Comparison of ENCODE assay signal across 19 cellular contexts in the genomic region with DNA sequence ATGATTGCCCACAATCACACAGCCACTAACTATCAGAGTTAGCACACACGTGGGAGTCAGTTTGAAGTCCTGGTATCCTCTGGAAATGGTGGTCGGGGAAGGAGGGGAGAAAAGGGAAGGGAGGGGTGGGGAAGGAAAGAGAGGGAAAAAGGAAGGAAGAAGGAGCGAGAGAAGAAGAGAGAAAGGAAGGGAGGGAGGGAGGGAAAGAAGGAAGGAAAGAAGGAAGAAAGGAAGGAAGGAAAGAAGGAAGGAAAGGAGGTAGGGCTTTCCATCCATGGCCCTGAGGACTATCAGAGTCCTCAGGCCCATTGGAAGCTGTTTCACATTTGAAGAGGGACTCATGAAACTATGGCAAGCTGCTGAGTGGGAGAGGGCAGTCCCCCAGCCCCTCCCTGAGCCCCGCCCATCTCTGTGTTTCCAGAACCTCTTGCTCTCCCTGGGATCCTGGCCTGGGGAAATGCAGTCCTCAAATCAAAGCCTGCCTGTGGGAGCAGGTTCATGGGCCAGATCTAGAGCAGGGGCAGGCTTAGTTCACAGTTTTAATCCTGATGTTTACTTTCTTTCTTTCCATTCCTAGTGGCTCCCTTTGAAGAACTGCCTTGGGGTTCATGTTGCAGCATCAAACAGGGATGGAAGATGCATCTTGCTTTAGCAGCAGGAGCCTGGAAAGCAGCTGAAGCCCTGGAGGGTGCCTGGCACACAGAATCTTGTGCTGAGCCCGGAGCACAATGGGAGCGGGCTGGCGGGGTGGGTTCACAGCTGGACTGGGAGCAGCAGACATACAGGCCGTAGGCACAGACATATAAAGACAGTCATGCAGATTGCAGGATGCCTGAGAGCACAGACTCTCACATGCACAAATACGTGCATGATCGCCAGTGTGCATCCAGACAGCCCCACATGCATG.
DNase-seq lines count a peak whose midpoint lies in the region; ATAC-seq, FAIRE-seq and TF ChIP-seq lines count a peak whose summit lies in the region.
"Had no signal": no experiment of that assay in that cellular context is flagged by ENCODE, and none has a peak within 500 bp of the region (broad histone marks: within the 10 kb centered on the region; RNA-seq: fewer than 3 reads in every experiment).

No MANE protein-coding gene starts in this region.

- H3K27me3 ChIP-seq in mammary epithelial cell (ENCODE audit: insufficient read depth, low read length) (no peaks in the 10 kb centered on the region), PC-9 (ENCODE audit: insufficient read depth, low read depth) (no peaks in the 10 kb centered on the region), H1 (replicated peaks in 1 of 4; ENCODE audit: control insufficient read depth in 3 of 4, extremely low read depth in 1 of 4, insufficient read depth in 3 of 4, low read length in 3 of 4) (no peaks in the 10 kb centered on the region)
- H3K27me3 ChIP-seq: Peyer's patch had no signal

- DNase-seq in MCF 10A (ENCODE audit: unreplicated experiment) = no peak
- DNase-seq in mammary epithelial cell = no peak
- no peak for DNase-seq in PC-9
- DNase-seq in H1 (ENCODE audit: low read depth in 1 of 2, low spot score in 2 of 2) = no peak
- DNase-seq in pons (ENCODE audit: low spot score) = peak; percentile 36
- DNase-seq in NCI-H2196 (lab: John Stamatoyannopoulos, UW; ENCODE audit: unreplicated experiment) = no peak
- no peak for DNase-seq in NCI-H526 (lab: John Stamatoyannopoulos, UW)
- DNase-seq: Caco-2, DMS79, Karpas-422, MM.1S, NCI-H1092 treated with DMSO at 0.1 percent for 48 hours, NCI-H187, NCI-H2171, NCI-H510A, Peyer's patch had no signal

- H4K20me1 ChIP-seq in mammary epithelial cell (ENCODE audit: insufficient read depth, low read length) (no peaks in the 10 kb centered on the region), PC-9 (ENCODE audit: insufficient read depth) (no peaks in the 10 kb centered on the region), H1 (replicated peaks in 1 of 2; ENCODE audit: control insufficient read depth in 1 of 2, insufficient read depth in 2 of 2, low read length in 2 of 2) (no peaks in the 10 kb centered on the region)

- peak overlapping the region; percentile 71 for H3K27ac Mint-ChIP-seq in MCF 10A (ENCODE audit: low read depth, unreplicated experiment)

- no TSS peak for BruUV-seq in MCF 10A (replicated peaks; lab: Mats Ljungman, UMichigan)
- BruUV-seq in mammary epithelial cell (replicated peaks; lab: Mats Ljungman, UMichigan) = no TSS peak
- BruUV-seq in PC-9 (replicated peaks; lab: Mats Ljungman, UMichigan) = no TSS peak

- no peak overlapping the region for H3K14ac ChIP-seq in H1 (ENCODE audit: insufficient read length)

- H2BK5ac ChIP-seq in H1 (ENCODE audit: low read depth, low read length) = peak overlapping the region; percentile 32; the same call in 1 of the 2 replicates

- H3K9ac ChIP-seq in mammary epithelial cell (ENCODE audit: insufficient read depth, low read length) = no peak overlapping the region
- no peak overlapping the region; a peak in 1 of 7 replicates for H3K9ac ChIP-seq in H1 (replicated peaks in 1 of 4; ENCODE audit: extremely low read depth in 1 of 4, low read depth in 3 of 4, low read length in 3 of 4)

- H3K9me3 ChIP-seq in mammary epithelial cell (replicated peaks; ENCODE audit: insufficient read depth, low read length) (no peaks in the 10 kb centered on the region), PC-9 (ENCODE audit: insufficient read depth, low read depth) (no peaks in the 10 kb centered on the region), H1 (ENCODE audit: insufficient read depth in 2 of 2, low read depth in 1 of 2, low read length in 1 of 2) (no peaks in the 10 kb centered on the region)
- H3K9me3 ChIP-seq: Caco-2, Peyer's patch had no signal

- 0 out of 2 replicates have a peak overlapping the region, but pooled peaks have one; percentile 76 for H2AK5ac ChIP-seq in H1 (ENCODE audit: low read depth, low read length)

- H3K23ac ChIP-seq in H1 (ENCODE audit: insufficient read length) = no peak overlapping the region

- H4K5ac ChIP-seq in H1 (ENCODE audit: insufficient read length, low read depth, low read length) = no peak overlapping the region

- peak overlapping the region; percentile 86; the same call in 1 of the 2 replicates for H2BK12ac ChIP-seq in H1 (ENCODE audit: low read depth, low read length)

- no peaks in the 10 kb centered on the region for H3K27me3 Mint-ChIP-seq in MCF 10A (ENCODE audit: insufficient read depth, unreplicated experiment)

- H3K9me3 Mint-ChIP-seq in MCF 10A (ENCODE audit: unreplicated experiment) = no peaks in the 10 kb centered on the region
- H3K9me3 Mint-ChIP-seq: CD14-positive monocyte had no signal

- H3K4me1 ChIP-seq in mammary epithelial cell (ENCODE audit: insufficient read depth, low read length) = peaks cover 23% of the 10 kb centered on the region
- peaks cover 51% of the 10 kb centered on the region for H3K4me1 ChIP-seq in PC-9 (replicated peaks; ENCODE audit: insufficient read depth)
- H3K4me1 ChIP-seq in H1 (replicated peaks in 1 of 4; ENCODE audit: control insufficient read depth in 3 of 4, insufficient read depth in 4 of 4, low read length in 3 of 4) = peaks cover 22 to 44% (median 33%) of the 10 kb centered on the region in 4 experiments
- H3K4me1 ChIP-seq: Caco-2, Peyer's patch had no signal

- in situ Hi-C loops in mammary epithelial cell (cut with MboI; ENCODE audit: low sequenced_read_pairs in 2 of 2) = no loop called here

- TF ChIP-seq CTCF in MCF 10A (IDR thresholded peaks at IDR 0.05; ENCODE audit: unreplicated experiment) (no peak), mammary epithelial cell (conservative IDR thresholded peaks at IDR 0.05 in 1 of 2, IDR thresholded peaks at IDR 0.05 in 1 of 2; ENCODE audit: extremely low read depth in 1 of 2, insufficient read depth in 1 of 2, low read depth in 1 of 2, low read length in 2 of 2) (no peak), PC-9 (conservative IDR thresholded peaks at IDR 0.05) (no peak), H1 (IDR thresholded peaks at IDR 0.05; ENCODE audit: control extremely low read depth in 1 of 3, insufficient read depth in 1 of 3, low read depth in 1 of 3, low read length in 3 of 3) (no peak)

- H3K4ac ChIP-seq in H1 (replicated peaks; ENCODE audit: insufficient read length, low read depth, low read length) = no peak overlapping the region

- peaks cover 7% of the 10 kb centered on the region; the same call in 1 of the 2 replicates for H3K23me2 ChIP-seq in H1 (ENCODE audit: low read depth, low read length)

- H3K4me3 ChIP-seq in mammary epithelial cell (replicated peaks in 1 of 3; ENCODE audit: insufficient read depth in 1 of 3, low read depth in 2 of 3, low read length in 3 of 3) (no peak overlapping the region), PC-9 (no peak overlapping the region), H1 (ENCODE audit: extremely low read depth in 1 of 4, insufficient read depth in 2 of 4, low read depth in 3 of 4, low read length in 4 of 4) (peak overlapping the region in 1 of 4 experiments; percentile 2; a peak in 1 of 8 replicates)
- H3K4me3 ChIP-seq: Peyer's patch had no signal

- H2BK20ac ChIP-seq in H1 (ENCODE audit: low read length) = peak overlapping the region; percentile 43; the same call in 1 of the 2 replicates

- no peak for FAIRE-seq in H1 (lab: Jason Lieb, UNC)
- FAIRE-seq: H54 had no signal

- TF ChIP-seq EP300 in H1 (IDR thresholded peaks at IDR 0.05; ENCODE audit: borderline replicate concordance in 1 of 2, low read depth in 2 of 2, low read length in 2 of 2) = no peak

- peaks cover 40% of the 10 kb centered on the region for H3K4me1 Mint-ChIP-seq in MCF 10A (ENCODE audit: insufficient read depth, unreplicated experiment)

- POLR2A ChIA-PET in MCF 10A (lab: Yijun Ruan, JAX) = no interaction called here
- POLR2A ChIA-PET in PC-9 (lab: Charles Lee; ENCODE audit: unreplicated experiment) = interaction anchor here (0.6 to 0.7 kb wide), 2 partner anchors 19 to 48 kb away, joined by 3 to 5 read pairs; no protein-coding TSS in a partner anchor
- POLR2A ChIA-PET in H1 (lab: Charles Lee; ENCODE audit: partially characterized antibody) = interaction anchor here (0.7 to 1.3 kb wide), 2 partner anchors 66 to 298 kb away, joined by 3 read pairs; partner anchors contain the start of gene GLCE

- H3K27ac ChIP-seq in mammary epithelial cell (ENCODE audit: insufficient read depth, low read depth, low read length) (no peak overlapping the region), PC-9 (peak overlapping the region; percentile 100), H1 (ENCODE audit: low read depth, low read length) (no peak overlapping the region)
- H3K27ac ChIP-seq: Peyer's patch had no signal

- TF ChIP-seq POLR2A in H1 (IDR thresholded peaks at IDR 0.05; ENCODE audit: control extremely low read depth in 1 of 2, low read depth in 2 of 2, low read length in 2 of 2) = no peak

- no peak overlapping the region for H2BK120ac ChIP-seq in H1 (replicated peaks; ENCODE audit: low read depth, low read length)

- TF ChIP-seq RAD21 in H1 (IDR thresholded peaks at IDR 0.05 in 1 of 2, conservative IDR thresholded peaks at IDR 0.05 in 1 of 2; ENCODE audit: low read depth in 2 of 2, low read length in 2 of 2) = no peak

- peaks cover 27% of the 10 kb centered on the region for H3F3A ChIP-seq in PC-9 (ENCODE audit: insufficient read depth, low read depth)

- H3K36me3 ChIP-seq in mammary epithelial cell (ENCODE audit: insufficient read depth, low read length) = no peaks in the 10 kb centered on the region
- H3K36me3 ChIP-seq in PC-9 (ENCODE audit: low read depth) = no peaks in the 10 kb centered on the region
- no peaks in the 10 kb centered on the region for H3K36me3 ChIP-seq in H1 (ENCODE audit: control insufficient read depth in 2 of 4, insufficient read depth in 4 of 4, low read length in 3 of 4)
- H3K36me3 ChIP-seq: Peyer's patch had no signal

- H3K36me3 Mint-ChIP-seq in MCF 10A (ENCODE audit: insufficient read depth, unreplicated experiment) = no peaks in the 10 kb centered on the region
- H3K36me3 Mint-ChIP-seq: CD14-positive monocyte had no signal

- intact Hi-C loops in MCF 10A (cut with micrococcal nuclease) = loop anchor here (5.0 kb wide), 1 partner anchor 68 kb away; the partner anchor contains the start of gene GLCE
- intact Hi-C loops in mammary epithelial cell (cut with micrococcal nuclease) = no loop called here
- intact Hi-C loops in PC-9 (cut with micrococcal nuclease; ENCODE audit: unreplicated experiment) = no loop called here

- peak overlapping the region; percentile 94 for H2BK15ac ChIP-seq in H1 (ENCODE audit: low read length)

- H2AFZ ChIP-seq in mammary epithelial cell (ENCODE audit: low read depth, low read length) (no peak overlapping the region), PC-9 (no peak overlapping the region), H1 (ENCODE audit: low read length) (no peak overlapping the region)

- H3K79me2 ChIP-seq in mammary epithelial cell (ENCODE audit: insufficient read depth, low read length) (no peaks in the 10 kb centered on the region), PC-9 (ENCODE audit: low read depth) (no peaks in the 10 kb centered on the region), H1 (ENCODE audit: control insufficient read depth in 1 of 2, insufficient read depth in 2 of 2, low read length in 2 of 2) (no peaks in the 10 kb centered on the region)

- ATAC-seq in GM18502 (IDR thresholded peaks at IDR 0.05; ENCODE audit: poor library complexity, unreplicated experiment) = no peak

- CTCF ChIA-PET in MCF 10A (lab: Yijun Ruan, JAX) (no interaction called here), mammary epithelial cell (lab: Charles Lee; ENCODE audit: low non-redundant PET) (no interaction called here), PC-9 (lab: Charles Lee) (interaction anchor here (0.8 kb wide), 1 partner anchor 130 kb away, joined by 4 read pairs; no protein-coding TSS in a partner anchor), H1 (lab: Charles Lee; ENCODE audit: partially characterized antibody) (interaction anchor here (0.6 to 1.5 kb wide), 3 partner anchors 10 to 1789 kb away, joined by 3 to 4 read pairs (median 4); no protein-coding TSS in a partner anchor)

- dilution Hi-C loops in mammary epithelial cell (cut with HindIII; ENCODE audit: low sequenced_read_pairs) = no loop called here

- peak overlapping the region; percentile 51; the same call in 1 of the 2 replicates for H3K18ac ChIP-seq in H1 (ENCODE audit: extremely low read depth, low read length)

- H3K4me2 ChIP-seq in mammary epithelial cell (ENCODE audit: insufficient read depth, low read depth, low read length) = no peak overlapping the region
- H3K4me2 ChIP-seq in PC-9 = peak overlapping the region; percentile 78
- 0 out of 4 replicates have a peak overlapping the region, but pooled peaks of 1 of the 2 experiments have one; percentile 5 for H3K4me2 ChIP-seq in H1 (ENCODE audit: insufficient read depth in 1 of 2, low read depth in 2 of 2, low read length in 2 of 2)

- no peak overlapping the region for H4K8ac ChIP-seq in H1 (ENCODE audit: extremely low read depth, insufficient read depth, low read length)

- no peak overlapping the region for H3K4me3 Mint-ChIP-seq in MCF 10A (ENCODE audit: unreplicated experiment)

- 81% methylated on average over 9 of the region's 10 CpGs for WGBS in mammary epithelial cell (ENCODE audit: low coverage, missing lambda C conversion rate)
- WGBS in H1 (ENCODE audit: extremely low coverage in 1 of 2, insufficient coverage in 1 of 2, insufficient read length in 1 of 2, insufficient replicate concordance in 2 of 2, low coverage in 1 of 2, low lambda C conversion rate in 2 of 2, missing lambda C conversion rate in 1 of 2), 2 experiments = 72% methylated on average over 8 of the region's 10 CpGs; no CpG with 5 or more reads in 1 of the 2 experiments

- no peaks in the 10 kb centered on the region for H3K9me2 ChIP-seq in PC-9 (ENCODE audit: insufficient read depth)

- H3K79me1 ChIP-seq in H1 (ENCODE audit: low read depth, low read length) = no peaks in the 10 kb centered on the region

- H3K56ac ChIP-seq in H1 (replicated peaks; ENCODE audit: insufficient read length, low read depth, low read length) = no peak overlapping the region

- no peak overlapping the region for H4K91ac ChIP-seq in H1 (replicated peaks; ENCODE audit: insufficient read length, low read length)

Comparison
In these comparisons a context has a peak if more than half of its experiments do, and no peak if none do; other contexts are left out.
1. CTCF ChIA-PET loops: an anchor here in PC-9 (0.8 kb wide) and H1 (0.6 to 1.5 kb wide); none called in MCF 10A and mammary epithelial cell.